Comparison of ENCODE assay signal across 8 cellular contexts in the genomic region with DNA sequence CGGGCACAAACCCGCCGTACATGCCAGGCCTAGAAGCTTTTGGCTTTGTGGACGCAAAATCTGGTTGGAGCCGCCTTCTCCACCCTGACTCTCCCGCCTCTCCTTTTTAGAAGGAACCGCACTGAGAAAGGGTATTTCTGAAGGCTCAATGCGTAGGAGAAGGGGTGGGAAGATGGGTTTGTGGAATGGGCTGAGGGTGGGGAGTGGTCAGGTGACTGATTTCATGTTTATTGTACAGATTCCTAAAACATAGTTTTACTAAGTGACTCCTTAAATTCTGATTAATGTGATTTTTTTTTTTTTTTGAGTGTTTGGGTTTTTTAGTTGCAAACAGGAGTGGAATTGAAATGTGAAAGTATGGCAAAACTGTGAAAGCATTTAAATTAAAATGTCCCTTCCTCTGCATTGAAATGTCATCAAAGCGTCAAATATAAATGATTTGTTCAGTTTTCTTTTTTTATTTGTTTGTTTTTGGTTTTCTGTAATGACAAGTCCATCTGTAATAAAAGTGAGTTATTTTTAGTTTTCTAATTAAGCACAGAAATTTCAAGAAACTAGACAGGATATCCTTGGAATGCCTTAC. TPM values are rescaled to one million over a fixed set of nuclear protein-coding genes. Genes with fewer than 3 reads are reported as not detected.
DNase-seq lines count a peak whose midpoint lies in the region; ATAC-seq, FAIRE-seq and TF ChIP-seq lines count a peak whose summit lies in the region.

No MANE protein-coding gene starts in this region.

- 2% methylated on average over 9 of the region's 9 CpGs for WGBS in A549 (ENCODE audit: missing lambda C conversion rate)

- DNase-seq in A549 (ENCODE audit: low read depth in 1 of 2, low spot score in 1 of 2), result no peak
- DNase-seq in bronchial epithelial cell (ENCODE audit: low read depth), result no peak
- DNase-seq in activated effector memory CD4-positive, alpha-beta T cell treated with anti-CD3 and anti-CD28 coated beads, Interleukin-2, amount 50 U/mL, for 16 hours, result no peak
- DNase-seq in GOT3 (lab: John Stamatoyannopoulos, UW), result no peak
- DNase-seq in 8988T, result no peak
- DNase-seq in GM19240 (ENCODE audit: insufficient read length, low spot score), result no peak

- H3K4me1 ChIP-seq in A549, result peaks cover 18% of the 10 kb centered on the region
- peaks cover 19% of the 10 kb centered on the region for H3K4me1 ChIP-seq in HUES48 (ENCODE audit: control insufficient read depth, insufficient read depth, low read length)
- H3K4me1 ChIP-seq in mucosa of rectum (ENCODE audit: control insufficient read depth in 2 of 2, insufficient read depth in 2 of 2, low read length in 2 of 2), result peaks cover 4 to 15% of the 10 kb centered on the region in 2 donors

- no peak for TF ChIP-seq POLR2A in A549 (IDR thresholded peaks at IDR 0.05; ENCODE audit: low read length)

- TF ChIP-seq CTCF in A549 (IDR thresholded peaks at IDR 0.05), result no peak
- TF ChIP-seq CTCF in bronchial epithelial cell (IDR thresholded peaks at IDR 0.05; ENCODE audit: insufficient read depth, low read length, severe bottlenecking), result no peak

- H3K4me3 ChIP-seq in A549, result peak overlapping the region; percentile 92
- peak overlapping the region; percentile 99 for H3K4me3 ChIP-seq in HUES48 (ENCODE audit: low read depth, low read length)
- peak overlapping the region; percentile 77 for H3K4me3 ChIP-seq in bronchial epithelial cell (ENCODE audit: low read depth, low read length)
- H3K4me3 ChIP-seq in mucosa of rectum (ENCODE audit: low read length in 2 of 2), result peak overlapping the region; percentile 84 to 96

- H3K9me3 ChIP-seq in A549, result no peaks in the 10 kb centered on the region
- H3K9me3 ChIP-seq in HUES48 (ENCODE audit: control insufficient read depth, insufficient read depth, low read length), result no peaks in the 10 kb centered on the region
- H3K9me3 ChIP-seq in mucosa of rectum (ENCODE audit: control insufficient read depth in 2 of 2, low read length in 2 of 2), result no peaks in the 10 kb centered on the region

- H3K36me3 ChIP-seq in HUES48 (ENCODE audit: control insufficient read depth, insufficient read depth, low read length) (peaks cover 10% of the 10 kb centered on the region), bronchial epithelial cell (ENCODE audit: control insufficient read depth, insufficient read depth, low read length) (peaks cover 5% of the 10 kb centered on the region), mucosa of rectum (ENCODE audit: control insufficient read depth in 2 of 2, insufficient read depth in 2 of 2, low read length in 2 of 2) (peaks cover 4 to 8% of the 10 kb centered on the region in 2 donors)

- peak; percentile 11 to 21; a peak in 1 of 5 replicates for TF ChIP-seq RAD21 in A549 (conservative IDR thresholded peaks at IDR 0.05 in 1 of 2, IDR thresholded peaks at IDR 0.05 in 1 of 2)

- ATAC-seq in A549, result peak in 1 of 2 experiments; percentile 15; a peak in 3 of 6 replicates

- H3K9ac ChIP-seq in HUES48 (ENCODE audit: low read depth, low read length) (peak overlapping the region; percentile 48), mucosa of rectum (ENCODE audit: low read depth in 1 of 2, low read length in 2 of 2) (peak overlapping the region; percentile 98 to 100)

- POLR2A ChIA-PET in A549 (lab: Yijun Ruan, JAX), result interaction anchor here (1.0 to 9.4 kb wide), 20 partner anchors 9 to 326 kb away, joined by 3 to 648 read pairs (median 22); a partner anchor contains a TSS

- H3K4me2 ChIP-seq in A549, result peak overlapping the region; percentile 80

- CTCF ChIA-PET in A549 (lab: Yijun Ruan, JAX), result interaction anchor here (0.7 to 31.4 kb wide), 8 partner anchors 11 to 274 kb away, joined by 3 to 1502 read pairs (median 4); no protein-coding TSS in a partner anchor

- TF ChIP-seq EP300 in A549 (IDR thresholded peaks at IDR 0.05), result no peak

- no peak for FAIRE-seq in A549 (lab: Jason Lieb, UNC)
- FAIRE-seq in bronchial epithelial cell (lab: Jason Lieb, UNC), result no peak

- H3K27me3 ChIP-seq in HUES48 (ENCODE audit: control insufficient read depth, insufficient read depth, low read length), result no peaks in the 10 kb centered on the region
- H3K27me3 ChIP-seq in bronchial epithelial cell (ENCODE audit: control insufficient read depth, insufficient read depth, low read length), result no peaks in the 10 kb centered on the region
- no peaks in the 10 kb centered on the region for H3K27me3 ChIP-seq in mucosa of rectum (ENCODE audit: control insufficient read depth in 2 of 2, insufficient read depth in 2 of 2, low read length in 2 of 2)

- H3K27ac ChIP-seq in A549 (peak overlapping the region; percentile 94 to 98), HUES48 (ENCODE audit: low read depth, low read length) (peak overlapping the region; percentile 91), mucosa of rectum (ENCODE audit: low read depth in 2 of 2, low read length in 2 of 2) (peak overlapping the region; percentile 100)

TF ChIP-seq in A549, 52 proteins besides CTCF, POLR2A, EP300 and RAD21 (continues in another document):
- no peak for TF ChIP-seq ZNF302 (CRISPR knock-in tag; IDR thresholded peaks at IDR 0.05)
- TF ChIP-seq NFE2L2 (conservative IDR thresholded peaks at IDR 0.05; ENCODE audit: low read length), result peak; percentile 18; the same call in 1 of the 2 replicates
- TF ChIP-seq CHD4 (IDR thresholded peaks at IDR 0.05; ENCODE audit: borderline replicate concordance), result no peak
- TF ChIP-seq, protein P1, sequence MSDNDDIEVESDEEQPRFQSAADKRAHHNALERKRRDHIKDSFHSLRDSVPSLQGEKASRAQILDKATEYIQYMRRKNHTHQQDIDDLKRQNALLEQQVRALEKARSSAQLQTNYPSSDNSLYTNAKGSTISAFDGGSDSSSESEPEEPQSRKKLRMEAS (IDR thresholded peaks at IDR 0.05), result no peak
- TF ChIP-seq HOXB5 (CRISPR knock-in tag; IDR thresholded peaks at IDR 0.05), result peak; percentile 82; the same call in 1 of the 2 replicates
- TF ChIP-seq HDAC2 (IDR thresholded peaks at IDR 0.05), result no peak
- no peak; the same call in 1 of the 3 replicates for TF ChIP-seq SMC3 (IDR thresholded peaks at IDR 0.05)
- no peak; a peak in 1 of 5 replicates for TF ChIP-seq JUN (IDR thresholded peaks at IDR 0.05)
- TF ChIP-seq TP53 (CRISPR knock-in tag; IDR thresholded peaks at IDR 0.05), result peak; percentile 11; the same call in 1 of the 2 replicates
- no peak for TF ChIP-seq POLR2AphosphoS2 (conservative IDR thresholded peaks at IDR 0.05; ENCODE audit: low read length)
- TF ChIP-seq, protein P2, sequence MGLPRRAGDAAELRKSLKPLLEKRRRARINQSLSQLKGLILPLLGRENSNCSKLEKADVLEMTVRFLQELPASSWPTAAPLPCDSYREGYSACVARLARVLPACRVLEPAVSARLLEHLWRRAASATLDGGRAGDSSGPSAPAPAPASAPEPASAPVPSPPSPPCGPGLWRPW (IDR thresholded peaks at IDR 0.05), result no peak
- TF ChIP-seq RARB (CRISPR knock-in tag; IDR thresholded peaks at IDR 0.05), result no peak; the same call in 1 of the 2 replicates
- no peak for TF ChIP-seq SREBF2 (IDR thresholded peaks at IDR 0.05)
- TF ChIP-seq CBX2 (IDR thresholded peaks at IDR 0.05; ENCODE audit: borderline replicate concordance, low read depth), result no peak
- TF ChIP-seq NR3C1 (IDR thresholded peaks at IDR 0.05), result no peak
- TF ChIP-seq, protein P3, sequence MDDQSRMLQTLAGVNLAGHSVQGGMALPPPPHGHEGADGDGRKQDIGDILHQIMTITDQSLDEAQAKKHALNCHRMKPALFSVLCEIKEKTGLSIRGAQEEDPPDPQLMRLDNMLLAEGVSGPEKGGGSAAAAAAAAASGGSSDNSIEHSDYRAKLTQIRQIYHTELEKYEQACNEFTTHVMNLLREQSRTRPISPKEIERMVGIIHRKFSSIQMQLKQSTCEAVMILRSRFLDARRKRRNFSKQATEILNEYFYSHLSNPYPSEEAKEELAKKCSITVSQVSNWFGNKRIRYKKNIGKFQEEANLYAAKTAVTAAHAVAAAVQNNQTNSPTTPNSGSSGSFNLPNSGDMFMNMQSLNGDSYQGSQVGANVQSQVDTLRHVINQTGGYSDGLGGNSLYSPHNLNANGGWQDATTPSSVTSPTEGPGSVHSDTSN (IDR thresholded peaks at IDR 0.05), result no peak
- no peak for TF ChIP-seq RNF2 (IDR thresholded peaks at IDR 0.05; ENCODE audit: borderline replicate concordance, low read depth)
- TF ChIP-seq TFCP2L1 (CRISPR knock-in tag; IDR thresholded peaks at IDR 0.05), result no peak
- no peak for TF ChIP-seq FOSB (CRISPR knock-in tag; IDR thresholded peaks at IDR 0.05)
- TF ChIP-seq JUNB (IDR thresholded peaks at IDR 0.05), result no peak
- no peak for TF ChIP-seq RFX5 (IDR thresholded peaks at IDR 0.05)
- no peak for TF ChIP-seq CHD2 (IDR thresholded peaks at IDR 0.05; ENCODE audit: low read length, partially characterized antibody)
- TF ChIP-seq PHF8 (IDR thresholded peaks at IDR 0.05; ENCODE audit: borderline replicate concordance, low read depth), result peak; percentile 82; the same call in 1 of the 2 replicates
- TF ChIP-seq CEBPB (IDR thresholded peaks at IDR 0.05), result no peak
- no peak for TF ChIP-seq ZC3H11A (IDR thresholded peaks at IDR 0.05)
- TF ChIP-seq MAZ (IDR thresholded peaks at IDR 0.05; ENCODE audit: borderline replicate concordance, low read depth, low read length), result no peak

RNA-seq across cellular contexts. Expression of a gene that starts 1.8 kb away (rescaled TPM):
- polyA plus RNA-seq in A549 (2011; rRNA removed) (101 and 133 TPM in 2 replicates), A549 (2017; fragmentation: RNase III; extraction: RNeasy Plus Mini Kit Qiagen cat#74134 plus additional on column Dnase treatment) (77.9 to 111 TPM (median 103 TPM) in 3 replicates)
- 39.6 and 55.5 TPM in 2 replicates for polyA plus RNA-seq in A549 (2012; cell fraction: cytosol; rRNA removed)
- 57.4 and 64.7 TPM in 2 replicates for polyA plus RNA-seq in A549 (2012; cell fraction: nucleus; rRNA removed)
- 172 and 195 TPM in 2 replicates for polyA minus RNA-seq in A549 (2011; rRNA and poly(A)+ RNA removed)
- 11.6 and 19.7 TPM in 2 replicates for total RNA-seq in bronchial epithelial cell

RNA-seq across cellular contexts. Expression of a gene that starts 32.6 kb away (rescaled TPM):
- polyA plus RNA-seq in A549 (2011; rRNA removed) (not detected in 2 replicates), A549 (2017; fragmentation: RNase III; extraction: RNeasy Plus Mini Kit Qiagen cat#74134 plus additional on column Dnase treatment) (not detected in 3 replicates)
- polyA plus RNA-seq in A549 (2012; cell fraction: cytosol; rRNA removed), result 0.01 TPM in 1 of 2 replicates, not detected in the other
- 0.07 TPM in 1 of 2 replicates, not detected in the other for polyA plus RNA-seq in A549 (2012; cell fraction: nucleus; rRNA removed)
- polyA minus RNA-seq in A549 (2011; rRNA and poly(A)+ RNA removed), result not detected in 2 replicates
- not detected in 2 replicates for total RNA-seq in bronchial epithelial cell
